In the genomic region with DNA sequence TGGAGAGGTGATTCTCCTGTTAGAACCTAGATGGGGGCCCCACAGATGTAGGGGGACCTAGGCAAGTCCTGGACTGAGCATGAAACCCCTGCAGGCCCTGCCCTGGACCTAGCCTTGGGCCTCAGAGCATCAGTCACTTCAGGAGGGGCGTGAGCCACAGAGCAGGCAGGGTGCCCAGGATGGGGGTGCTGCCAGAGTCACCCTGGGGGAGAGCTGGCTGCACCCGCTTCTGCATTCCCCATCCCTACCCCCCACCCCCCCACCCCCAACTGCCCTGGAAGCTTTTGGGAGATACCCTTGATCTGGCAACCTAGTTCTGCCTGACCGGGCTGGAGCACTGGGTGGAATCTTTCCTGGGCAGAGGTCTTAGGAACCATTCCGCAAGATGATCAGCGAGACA, we compare ENCODE assay signal across 21 cellular contexts.
A peak's percentile ranks its signal among the peaks of the same experiment; 100 is the strongest.
DNase-seq lines count a peak whose midpoint lies in the region; ATAC-seq and TF ChIP-seq lines count a peak whose summit lies in the region.
"Had no signal": no experiment of that assay in that cellular context is flagged by ENCODE, and none has a peak within 500 bp of the region (broad histone marks: within the 10 kb centered on the region; RNA-seq: fewer than 3 reads in every experiment).

No MANE protein-coding gene starts in this region.

- no peak for TF ChIP-seq POLR2A in spleen (IDR thresholded peaks at IDR 0.05)
- TF ChIP-seq POLR2A in prostate gland (IDR thresholded peaks at IDR 0.05), result no peak

- H3K9me3 ChIP-seq in neuronal stem cell (replicated peaks in 1 of 2; ENCODE audit: control insufficient read depth in 2 of 2, insufficient read depth in 1 of 2, low read depth in 1 of 2, low read length in 2 of 2) (peaks cover 0 to 9% of the 10 kb centered on the region in 2 donors), spleen (peaks cover 0 to 16% (median 0%) of the 10 kb centered on the region in 8 donors), prostate gland (no peaks in the 10 kb centered on the region)
- H3K9me3 ChIP-seq: HAP-1 had no signal

- H3K27ac Mint-ChIP-seq in natural killer cell treated with Interleukin-12 subunit alpha and Interleukin-12 subunit beta and Interleukin-15 and Interleukin-18, amount 100 ng/mL, for 72 hours, result no peak overlapping the region
- H3K27ac Mint-ChIP-seq in natural killer cell, result no peak overlapping the region
- H3K27ac Mint-ChIP-seq: CD14-positive monocyte; CD4-positive, alpha-beta T cell; CD8-positive, alpha-beta memory T cell; HFFc6 had no signal

- H3K36me3 ChIP-seq in neuronal stem cell (replicated peaks in 1 of 2; ENCODE audit: control insufficient read depth in 2 of 2, insufficient read depth in 2 of 2, low read length in 2 of 2), result no peaks in the 10 kb centered on the region
- no peaks in the 10 kb centered on the region for H3K36me3 ChIP-seq in spleen
- no peaks in the 10 kb centered on the region for H3K36me3 ChIP-seq in prostate gland
- H3K36me3 ChIP-seq: BE2C; BLaER1 treated with 17β-estradiol and CSF1 and Interleukin-3, amounts not matched to agents 10 nM and 100 nM; HAP-1 had no signal

- no peaks in the 10 kb centered on the region for H3K9me3 Mint-ChIP-seq in natural killer cell treated with Interleukin-12 subunit alpha and Interleukin-12 subunit beta and Interleukin-15 and Interleukin-18, amount 100 ng/mL, for 72 hours
- H3K9me3 Mint-ChIP-seq in natural killer cell, result no peaks in the 10 kb centered on the region
- H3K9me3 Mint-ChIP-seq: CD4-positive, alpha-beta T cell had no signal

- no CpG with 5 or more reads among the region's 5 CpGs for WGBS in neuronal stem cell (ENCODE audit: extremely low coverage in 2 of 2, insufficient read length in 2 of 2, insufficient replicate concordance in 1 of 2), 2 donors
- 83 to 100% (median 91%) methylated on average over 3 to 5 of the region's 5 CpGs for WGBS in spleen, 5 donors
- 100% methylated on average over 5 of the region's 5 CpGs for WGBS in prostate gland

- no peak overlapping the region for H3K4me2 ChIP-seq in neuronal stem cell (ENCODE audit: insufficient read depth, low read length, poor library complexity, severe bottlenecking)
- H3K4me2 ChIP-seq: BLaER1 treated with 17β-estradiol and CSF1 and Interleukin-3, amounts not matched to agents 10 nM and 100 nM had no signal

- H4K91ac ChIP-seq in neuronal stem cell (ENCODE audit: low read depth, low read length, poor library complexity), result no peak overlapping the region

- DNase-seq in natural killer cell treated with Interleukin-12 subunit alpha and Interleukin-12 subunit beta and Interleukin-15 and Interleukin-18, amount 100 ng/mL, for 72 hours (ENCODE audit: low spot score), result peak; percentile 31
- DNase-seq in natural killer cell (no peak), neuronal stem cell (ENCODE audit: low spot score) (no peak), spleen (peak; percentile 46), prostate gland (ENCODE audit: low spot score) (no peak), AML-193 (lab: John Stamatoyannopoulos, UW) (no peak)
- DNase-seq: BE2C; CD4-positive, alpha-beta T cell; DMS 273 treated with DMSO at 0.1 percent for 48 hours; DMS79; EL; GDM1; GOT3; HFFc6 had no signal

- H3K18ac ChIP-seq in neuronal stem cell (ENCODE audit: low read length), result no peak overlapping the region

- H3K4me3 ChIP-seq in neuronal stem cell (ENCODE audit: low read length in 2 of 2) (no peak overlapping the region), spleen (no peak overlapping the region), prostate gland (no peak overlapping the region)
- H3K4me3 ChIP-seq: BLaER1 treated with 17β-estradiol and CSF1 and Interleukin-3, amounts not matched to agents 10 nM and 100 nM; GM12878; HAP-1 had no signal

- no peak overlapping the region for H4K8ac ChIP-seq in neuronal stem cell (ENCODE audit: low read depth, low read length)

- peaks cover 0 to 5% (median 0%) of the 10 kb centered on the region in 3 experiments for H3K27me3 ChIP-seq in neuronal stem cell (ENCODE audit: control insufficient read depth in 3 of 3, insufficient read depth in 3 of 3, low read depth in 1 of 3, low read length in 3 of 3)
- peaks cover 0 to 32% (median 0%) of the 10 kb centered on the region in 7 donors for H3K27me3 ChIP-seq in spleen (replicated peaks in 1 of 7)
- no peaks in the 10 kb centered on the region for H3K27me3 ChIP-seq in prostate gland (replicated peaks; ENCODE audit: insufficient read depth)
- H3K27me3 ChIP-seq: BE2C; BLaER1 treated with 17β-estradiol and CSF1 and Interleukin-3, amounts not matched to agents 10 nM and 100 nM had no signal

- no peak overlapping the region for H3K23ac ChIP-seq in neuronal stem cell (ENCODE audit: low read depth, low read length, poor library complexity)

- H2AFZ ChIP-seq in neuronal stem cell (ENCODE audit: low read length), result no peak overlapping the region

- no peaks in the 10 kb centered on the region for H3K79me1 ChIP-seq in neuronal stem cell (ENCODE audit: low read depth, low read length)

- H3K9ac ChIP-seq in neuronal stem cell (ENCODE audit: low read depth, low read length, poor library complexity), result no peak overlapping the region
- H3K9ac ChIP-seq: BLaER1 treated with 17β-estradiol and CSF1 and Interleukin-3, amounts not matched to agents 10 nM and 100 nM had no signal

- H3K4ac ChIP-seq in neuronal stem cell (ENCODE audit: low read length), result no peak overlapping the region

- no peak for TF ChIP-seq CTCF in natural killer cell (IDR thresholded peaks at IDR 0.05)
- no peak for TF ChIP-seq CTCF in spleen (IDR thresholded peaks at IDR 0.05 in 8 of 11, conservative IDR thresholded peaks at IDR 0.05 in 3 of 11)
- TF ChIP-seq CTCF in prostate gland (IDR thresholded peaks at IDR 0.05), result no peak

- ATAC-seq in natural killer cell treated with Interleukin-12 subunit alpha and Interleukin-12 subunit beta and Interleukin-15 and Interleukin-18, amount 100 ng/mL, for 72 hours, result no peak
- ATAC-seq in natural killer cell (no peak), GM21786 (IDR thresholded peaks at IDR 0.05; ENCODE audit: unreplicated experiment) (no peak)
- ATAC-seq: GM12878 had no signal

- no peak overlapping the region for H3K14ac ChIP-seq in neuronal stem cell (ENCODE audit: low read length)

- H2BK15ac ChIP-seq in neuronal stem cell (ENCODE audit: low read length), result peak overlapping the region; percentile 63

- no peaks in the 10 kb centered on the region for H3K4me1 Mint-ChIP-seq in natural killer cell treated with Interleukin-12 subunit alpha and Interleukin-12 subunit beta and Interleukin-15 and Interleukin-18, amount 100 ng/mL, for 72 hours (ENCODE audit: low read depth in 2 of 2)
- H3K4me1 Mint-ChIP-seq in natural killer cell, result no peaks in the 10 kb centered on the region
- H3K4me1 Mint-ChIP-seq: CD14-positive monocyte; CD8-positive, alpha-beta memory T cell had no signal

- no peak overlapping the region for H3K4me3 Mint-ChIP-seq in natural killer cell treated with Interleukin-12 subunit alpha and Interleukin-12 subunit beta and Interleukin-15 and Interleukin-18, amount 100 ng/mL, for 72 hours
- H3K4me3 Mint-ChIP-seq in natural killer cell, result no peak overlapping the region
- H3K4me3 Mint-ChIP-seq: CD14-positive monocyte; CD4-positive, alpha-beta T cell; CD8-positive, alpha-beta memory T cell; HFFc6 had no signal

- H2BK5ac ChIP-seq in neuronal stem cell (ENCODE audit: low read length), result no peak overlapping the region

- H3K27ac ChIP-seq in neuronal stem cell (replicated peaks; ENCODE audit: low read length), result no peak overlapping the region
- no peak overlapping the region for H3K27ac ChIP-seq in spleen
- H3K27ac ChIP-seq in prostate gland, result no peak overlapping the region
- H3K27ac ChIP-seq: 22Rv1; BLaER1 treated with 17β-estradiol and CSF1 and Interleukin-3, amounts not matched to agents 10 nM and 100 nM had no signal

- intact Hi-C loops in natural killer cell (cut with micrococcal nuclease) (no loop called here), spleen (cut with DNase I; ENCODE audit: low total_unique reads) (no loop called here), prostate gland (cut with DNase I) (no loop called here)

- no peaks in the 10 kb centered on the region for H3K36me3 Mint-ChIP-seq in natural killer cell treated with Interleukin-12 subunit alpha and Interleukin-12 subunit beta and Interleukin-15 and Interleukin-18, amount 100 ng/mL, for 72 hours
- no peaks in the 10 kb centered on the region for H3K36me3 Mint-ChIP-seq in natural killer cell
- H3K36me3 Mint-ChIP-seq: CD14-positive monocyte; CD8-positive, alpha-beta memory T cell had no signal

- no peak overlapping the region for H2BK12ac ChIP-seq in neuronal stem cell (ENCODE audit: low read length)

- H2BK120ac ChIP-seq in neuronal stem cell (ENCODE audit: low read depth, low read length), result no peak overlapping the region

- H3K4me1 ChIP-seq in neuronal stem cell (ENCODE audit: control insufficient read depth in 2 of 2, insufficient read depth in 1 of 2, low read depth in 1 of 2, low read length in 2 of 2), result peaks cover 2 to 12% of the 10 kb centered on the region in 2 donors
- no peaks in the 10 kb centered on the region for H3K4me1 ChIP-seq in spleen
- no peaks in the 10 kb centered on the region for H3K4me1 ChIP-seq in prostate gland (replicated peaks)
- H3K4me1 ChIP-seq: HAP-1 had no signal

- H3K27me3 Mint-ChIP-seq in natural killer cell treated with Interleukin-12 subunit alpha and Interleukin-12 subunit beta and Interleukin-15 and Interleukin-18, amount 100 ng/mL, for 72 hours, result peaks cover 17 to 20% of the 10 kb centered on the region in 2 donors
- H3K27me3 Mint-ChIP-seq in natural killer cell (ENCODE audit: low read depth in 2 of 2), result peaks cover 27 to 29% of the 10 kb centered on the region in 2 donors
- H3K27me3 Mint-ChIP-seq: CD4-positive, alpha-beta T cell had no signal

- peak overlapping the region; percentile 90 for H2AK5ac ChIP-seq in neuronal stem cell (ENCODE audit: low read depth, low read length)

Comparison
In these comparisons a context has a peak if more than half of its experiments do, and no peak if none do; other contexts are left out.
1. DNase-seq: peak in natural killer cell treated with Interleukin-12 subunit alpha and Interleukin-12 subunit beta and Interleukin-15 and Interleukin-18, amount 100 ng/mL, for 72 hours (single experiment) and spleen (single experiment); none in natural killer cell (single experiment), neuronal stem cell (single experiment), prostate gland (single experiment) and AML-193 (0 of 2).